ENCODE assay signal across 18 cellular contexts in genomic region chr7:134660242-134660785, GRCh38. TPM values are rescaled to one million over a fixed set of nuclear protein-coding genes. Genes with fewer than 3 reads are reported as not detected.
DNase-seq lines count a peak whose midpoint lies in the region; ATAC-seq and TF ChIP-seq lines count a peak whose summit lies in the region.
"Had no signal": no experiment of that assay in that cellular context is flagged by ENCODE, and none has a peak within 500 bp of the region (broad histone marks: within the 10 kb centered on the region; RNA-seq: fewer than 3 reads in every experiment).

No MANE protein-coding gene starts in this region.

- H3K9me3 ChIP-seq in adipocyte (ENCODE audit: control insufficient read depth, low read length) (no peaks in the 10 kb centered on the region), upper lobe of left lung (no peaks in the 10 kb centered on the region)
- H3K9me3 ChIP-seq: gastroesophageal sphincter, sigmoid colon had no signal

- H3K27ac Mint-ChIP-seq in glutamatergic neuron (ENCODE audit: unreplicated experiment): peak overlapping the region; percentile 57
- H3K27ac Mint-ChIP-seq: activated B cell treated with CpG ODN at 0.5 μM for 24 hours, memory B cell, neural progenitor cell had no signal

- no peaks in the 10 kb centered on the region for H3K27me3 ChIP-seq in adipocyte (replicated peaks; ENCODE audit: control insufficient read depth, insufficient read depth, low read length)
- no peaks in the 10 kb centered on the region for H3K27me3 ChIP-seq in upper lobe of left lung
- H3K27me3 ChIP-seq: gastroesophageal sphincter, neural progenitor cell, sigmoid colon had no signal

- TF ChIP-seq POLR2A in upper lobe of left lung (IDR thresholded peaks at IDR 0.05): no peak

- H3K4me3 ChIP-seq in adipocyte (ENCODE audit: low read length): no peak overlapping the region
- H3K4me3 ChIP-seq in upper lobe of left lung: no peak overlapping the region
- H3K4me3 ChIP-seq: gastroesophageal sphincter, neural progenitor cell, sigmoid colon, SK-N-MC had no signal

- DNase-seq in GM03348 (ENCODE audit: low spot score): peak; percentile 19
- peak; percentile 21 for DNase-seq in adipocyte (ENCODE audit: low read depth)
- no peak for DNase-seq in glutamatergic neuron
- no peak for DNase-seq in upper lobe of left lung
- no peak for DNase-seq in T-helper 2 cell
- DNase-seq in SW480 (ENCODE audit: low spot score): no peak
- DNase-seq in iPS-NIHi11 (ENCODE audit: low spot score): no peak
- DNase-seq: activated B cell treated with CpG ODN at 0.5 μM for 24 hours; activated gamma-delta T cell treated with Interleukin-2 at 50 U/mL for 16 hours; effector CD8-positive, alpha-beta T cell; immature natural killer cell; NCI-H1436; sigmoid colon had no signal

- no peak for TF ChIP-seq EP300 in upper lobe of left lung (IDR thresholded peaks at IDR 0.05)

- peaks cover 7% of the 10 kb centered on the region for H3K36me3 Mint-ChIP-seq in glutamatergic neuron (ENCODE audit: unreplicated experiment)

- no peak for TF ChIP-seq CTCF in glutamatergic neuron (IDR thresholded peaks at IDR 0.05; ENCODE audit: partially characterized antibody, unreplicated experiment)
- no peak for TF ChIP-seq CTCF in upper lobe of left lung (IDR thresholded peaks at IDR 0.05)

- H3K9ac ChIP-seq in adipocyte (ENCODE audit: low read length): peak overlapping the region; percentile 8
- H3K9ac ChIP-seq: neural progenitor cell had no signal

- no peak overlapping the region for H3K4me3 Mint-ChIP-seq in glutamatergic neuron (ENCODE audit: unreplicated experiment)
- H3K4me3 Mint-ChIP-seq: activated B cell treated with CpG ODN at 0.5 μM for 24 hours; memory B cell; neural progenitor cell; stimulated activated effector memory CD8-positive, alpha-beta T cell treated with anti-CD3 and anti-CD28 coated beads, Interleukin-12 subunit alpha, Interleukin-12 subunit beta, amount 100 ng/mL, for 72 hours had no signal

- peak; percentile 28 to 55 for ATAC-seq in upper lobe of left lung (ENCODE audit: low FRiP score in 2 of 2)
- ATAC-seq: gastroesophageal sphincter; stimulated activated effector memory CD8-positive, alpha-beta T cell treated with anti-CD3 and anti-CD28 coated beads, Interleukin-12 subunit alpha, Interleukin-12 subunit beta, amount 100 ng/mL, for 72 hours had no signal

- H3K36me3 ChIP-seq in adipocyte (ENCODE audit: control insufficient read depth, insufficient read depth, low read length, severe bottlenecking) (peaks cover 9% of the 10 kb centered on the region), upper lobe of left lung (peaks cover 0 to 16% (median 3%) of the 10 kb centered on the region in 4 donors)
- H3K36me3 ChIP-seq: neural progenitor cell had no signal

- peaks cover 9% of the 10 kb centered on the region for H3K4me1 ChIP-seq in adipocyte (ENCODE audit: control insufficient read depth, insufficient read depth, low read length)
- peaks cover 0 to 2% (median 0%) of the 10 kb centered on the region in 4 donors for H3K4me1 ChIP-seq in upper lobe of left lung
- H3K4me1 ChIP-seq: gastroesophageal sphincter, sigmoid colon had no signal

- no peaks in the 10 kb centered on the region for H3K9me3 Mint-ChIP-seq in glutamatergic neuron (ENCODE audit: unreplicated experiment)
- H3K9me3 Mint-ChIP-seq: immature natural killer cell, neural progenitor cell had no signal

- H3K27ac ChIP-seq in upper lobe of left lung: no peak overlapping the region
- H3K27ac ChIP-seq: gastroesophageal sphincter, neural progenitor cell, sigmoid colon, SK-N-MC had no signal

- H3K27me3 Mint-ChIP-seq in glutamatergic neuron (ENCODE audit: unreplicated experiment): no peaks in the 10 kb centered on the region
- H3K27me3 Mint-ChIP-seq: activated B cell treated with CpG ODN at 0.5 μM for 24 hours, memory B cell had no signal

- H3K4me1 Mint-ChIP-seq in glutamatergic neuron (ENCODE audit: low read depth, unreplicated experiment): no peaks in the 10 kb centered on the region
- H3K4me1 Mint-ChIP-seq: activated B cell treated with CpG ODN at 0.5 μM for 24 hours, neural progenitor cell had no signal

- 90 to 93% methylated on average over 7 of the region's 7 CpGs for WGBS in upper lobe of left lung, 2 donors

RNA-seq across cellular contexts. Expression of gene BPGM, which starts 13.7 kb away (rescaled TPM):
- total RNA-seq in glutamatergic neuron (ENCODE audit: unreplicated experiment): 24.2 TPM
- 10 to 100 TPM in 5 of 6 donors, 1 to 10 TPM in 1; 9.5 to 30.7 (median 14.3) TPM for total RNA-seq in upper lobe of left lung

Comparison
In these comparisons a context has a peak if more than half of its experiments do, and no peak if none do; other contexts are left out.
1. DNase-seq: peak in GM03348 (single experiment) and adipocyte (single experiment); none in glutamatergic neuron (single experiment), upper lobe of left lung (0 of 2), T-helper 2 cell (0 of 5), SW480 (single experiment) and iPS-NIHi11 (single experiment).